In genomic region chr1:218350022-218350525, GRCh38 we compare ENCODE assay signal across 13 cellular contexts. TPM values are rescaled to one million over a fixed set of nuclear protein-coding genes. Genes with fewer than 3 reads are reported as not detected.
A peak's percentile ranks its signal among the peaks of the same experiment; 100 is the strongest.
DNase-seq lines count a peak whose midpoint lies in the region; ATAC-seq, FAIRE-seq and TF ChIP-seq lines count a peak whose summit lies in the region.
"Had no signal": no experiment of that assay in that cellular context is flagged by ENCODE, and none has a peak within 500 bp of the region (broad histone marks: within the 10 kb centered on the region; RNA-seq: fewer than 3 reads in every experiment).

No MANE protein-coding gene starts in this region.

- peaks cover 99% of the 10 kb centered on the region for H3K79me2 ChIP-seq in astrocyte (ENCODE audit: insufficient read depth, low read length)

- peak overlapping the region; percentile 91 for H3K27ac ChIP-seq in astrocyte (ENCODE audit: low read depth, low read length)
- H3K27ac ChIP-seq in transverse colon = peak overlapping the region; percentile 71 to 84 (median 78)

- H3K4me3 Mint-ChIP-seq in astrocyte (ENCODE audit: unreplicated experiment) = no peak overlapping the region
- H3K4me3 Mint-ChIP-seq in memory B cell = peak overlapping the region; percentile 61

- H3K27me3 Mint-ChIP-seq in astrocyte (ENCODE audit: low read depth, unreplicated experiment) (no peaks in the 10 kb centered on the region), memory B cell (no peaks in the 10 kb centered on the region)

- H3K9me3 Mint-ChIP-seq in astrocyte (ENCODE audit: unreplicated experiment) (no peaks in the 10 kb centered on the region), memory B cell (no peaks in the 10 kb centered on the region)

- ATAC-seq in memory B cell (ENCODE audit: low read depth) (no peak), HG02759 (IDR thresholded peaks at IDR 0.05; ENCODE audit: unreplicated experiment) (no peak), GM21576 (IDR thresholded peaks at IDR 0.05; ENCODE audit: unreplicated experiment) (no peak)

- H3K36me3 Mint-ChIP-seq in astrocyte (ENCODE audit: low read depth, unreplicated experiment) = peaks cover 30% of the 10 kb centered on the region
- no peaks in the 10 kb centered on the region for H3K36me3 Mint-ChIP-seq in memory B cell

- peaks cover 21% of the 10 kb centered on the region for H3K4me1 ChIP-seq in astrocyte (ENCODE audit: insufficient read depth, low read length)
- peaks cover 0 to 46% (median 13%) of the 10 kb centered on the region in 4 donors for H3K4me1 ChIP-seq in transverse colon

- TF ChIP-seq POLR2A in transverse colon (IDR thresholded peaks at IDR 0.05) = no peak

- no peak for TF ChIP-seq CTCF in astrocyte (IDR thresholded peaks at IDR 0.05; ENCODE audit: insufficient read depth, low read depth, low read length)
- no peak for TF ChIP-seq CTCF in transverse colon (IDR thresholded peaks at IDR 0.05)

- in situ Hi-C loops in transverse colon (cut with MboI; ENCODE audit: low pct_ligation_motif_present in 1 of 4, low pct_unique_long_range_greater_than_20kb in 1 of 4, low sequenced_read_pairs in 3 of 4) = no loop called here

- H3K4me1 Mint-ChIP-seq in astrocyte (ENCODE audit: low read depth, unreplicated experiment) (peaks cover 22% of the 10 kb centered on the region), memory B cell (peaks cover 33% of the 10 kb centered on the region)

- H3K4me3 ChIP-seq in astrocyte (ENCODE audit: insufficient read depth, low read depth, low read length) (peak overlapping the region; percentile 96), transverse colon (no peak overlapping the region)
- H3K4me3 ChIP-seq: ovary had no signal

- FAIRE-seq in astrocyte (lab: Jason Lieb, UNC) = no peak
- FAIRE-seq in GM19239 (lab: Jason Lieb, UNC) = no peak

- TF ChIP-seq EP300 in transverse colon (IDR thresholded peaks at IDR 0.05; ENCODE audit: low read depth) = no peak

- peaks cover 6% of the 10 kb centered on the region for H3K36me3 ChIP-seq in astrocyte (ENCODE audit: insufficient read depth, low read length)
- no peaks in the 10 kb centered on the region for H3K36me3 ChIP-seq in transverse colon
- H3K36me3 ChIP-seq: ovary, tibial nerve had no signal

- intact Hi-C loops in transverse colon (cut with DNase I; ENCODE audit: low total_unique reads) = no loop called here

- H3K9me3 ChIP-seq in astrocyte (ENCODE audit: insufficient read depth, low read depth, low read length) = no peaks in the 10 kb centered on the region
- no peaks in the 10 kb centered on the region for H3K9me3 ChIP-seq in transverse colon
- H3K9me3 ChIP-seq: ovary, tibial nerve had no signal

- H3K9ac ChIP-seq in astrocyte (ENCODE audit: low read length) = peak overlapping the region; percentile 99

- peak overlapping the region; percentile 94 for H3K4me2 ChIP-seq in astrocyte (ENCODE audit: low read length)

- H2AFZ ChIP-seq in astrocyte (ENCODE audit: low read depth, low read length) = no peak overlapping the region

- H3K27ac Mint-ChIP-seq in astrocyte (ENCODE audit: unreplicated experiment) = peak overlapping the region; percentile 95
- peak overlapping the region; percentile 81 for H3K27ac Mint-ChIP-seq in memory B cell

- H4K20me1 ChIP-seq in astrocyte (ENCODE audit: insufficient read depth, low read length) = peaks cover 53% of the 10 kb centered on the region

- 64 to 66% methylated on average over 7 of the region's 7 CpGs for WGBS in transverse colon (ENCODE audit: low coverage in 1 of 2), 2 donors

- H3K27me3 ChIP-seq in astrocyte (ENCODE audit: insufficient read depth, low read length) = no peaks in the 10 kb centered on the region
- peaks cover 34% of the 10 kb centered on the region for H3K27me3 ChIP-seq in transverse colon
- H3K27me3 ChIP-seq: ovary, tibial nerve had no signal

- DNase-seq in SKM-1 treated with dmso at 0.1 percent for 144 hours (lab: John Stamatoyannopoulos, UW; ENCODE audit: unreplicated experiment) (peak; percentile 22), SKM-1 (lab: John Stamatoyannopoulos, UW; ENCODE audit: unreplicated experiment) (no peak), astrocyte (ENCODE audit: low read depth) (no peak), memory B cell (ENCODE audit: low spot score in 2 of 2) (no peak), transverse colon (no peak), GM19239 (ENCODE audit: insufficient read length, low spot score) (no peak)
- DNase-seq: amniotic stem cell, ovary, SW 1271 had no signal

RNA-seq across cellular contexts. Expression of gene TGFB2, which starts 4.9 kb away (rescaled TPM):
- 308 and 330 TPM in 2 replicates for total RNA-seq in astrocyte
- total RNA-seq in transverse colon = 1 to 10 TPM in 2 of 4 donors, under 1 TPM in 2; 0.41 to 2.2 (median 1.1) TPM
- total RNA-seq: activated CD8-positive, alpha-beta memory T cell treated with anti-CD3 and anti-CD28 coated beads for 36 hours had no signal

Comparison
In these comparisons a context has a peak if more than half of its experiments do, and no peak if none do; other contexts are left out.
1. RNA of gene TGFB2, which starts 4.9 kb away (total RNA-seq): 308 to 330 TPM in astrocyte; 0.41 to 2.2 TPM in transverse colon; every median in the first group is over 10 times any median in the second.